In the genomic region with DNA sequence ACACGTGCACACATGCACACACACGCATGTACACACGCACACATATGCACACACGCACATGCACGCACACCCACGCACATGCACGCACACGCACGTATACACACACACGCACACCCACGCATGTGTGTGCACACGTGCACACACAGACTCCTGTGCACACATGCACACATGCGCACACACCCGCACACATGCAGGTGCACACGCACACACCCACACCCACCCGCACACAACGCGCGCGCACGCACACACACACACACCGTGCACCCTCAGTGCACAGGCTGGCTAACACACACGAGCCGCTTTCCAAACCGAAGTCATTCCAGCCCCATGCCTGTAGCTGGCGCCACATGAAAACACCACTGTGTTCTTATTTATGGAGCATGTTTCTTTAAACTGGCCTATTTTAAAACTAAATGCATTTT, we compare ENCODE assay signal across 11 cellular contexts. TPM values are rescaled to one million over a fixed set of nuclear protein-coding genes. Genes with fewer than 3 reads are reported as not detected.
A peak's percentile ranks its signal among the peaks of the same experiment; 100 is the strongest.
DNase-seq lines count a peak whose midpoint lies in the region; ATAC-seq and TF ChIP-seq lines count a peak whose summit lies in the region.
"Had no signal": no experiment of that assay in that cellular context is flagged by ENCODE, and none has a peak within 500 bp of the region (broad histone marks: within the 10 kb centered on the region; RNA-seq: fewer than 3 reads in every experiment).

No MANE protein-coding gene starts in this region.

- H3K27me3 ChIP-seq in cardiac muscle cell (peaks cover 32% of the 10 kb centered on the region), upper lobe of right lung (peaks cover 55% of the 10 kb centered on the region)

- no peak for ATAC-seq in Right ventricle myocardium superior (ENCODE audit: poor library complexity)
- no peak for ATAC-seq in upper lobe of right lung

- H3K4me3 ChIP-seq in cardiac muscle cell (no peak overlapping the region), fibroblast of pulmonary artery (replicated peaks; ENCODE audit: low read depth, low read length) (no peak overlapping the region), upper lobe of right lung (no peak overlapping the region)
- H3K4me3 ChIP-seq: uterus had no signal

- H3K9me3 ChIP-seq in cardiac muscle cell (ENCODE audit: low read depth) (no peaks in the 10 kb centered on the region), upper lobe of right lung (no peaks in the 10 kb centered on the region)
- H3K9me3 ChIP-seq: uterus had no signal

- H3K27ac ChIP-seq in cardiac muscle cell (no peak overlapping the region), RWPE1 (peak overlapping the region; percentile 86), upper lobe of right lung (no peak overlapping the region)
- H3K27ac ChIP-seq: uterus had no signal

- DNase-seq in cardiac muscle cell (ENCODE audit: low read depth in 1 of 2, low spot score in 1 of 2): peak in 1 of 2 donors; percentile 54
- no peak for DNase-seq in Right ventricle myocardium superior
- peak; percentile 13 for DNase-seq in RWPE1 (ENCODE audit: low spot score)
- peak; percentile 66 for DNase-seq in fibroblast of pulmonary artery (ENCODE audit: low read depth)
- DNase-seq in upper lobe of right lung: no peak
- no peak for DNase-seq in HEK293T (ENCODE audit: extremely low spot score)
- DNase-seq in T1000 (lab: John Stamatoyannopoulos, UW): no peak
- DNase-seq in ecto neural progenitor cell (ENCODE audit: low spot score): no peak
- DNase-seq: activated T-cell treated with anti-CD3 and anti-CD28 coated beads, Interleukin-2, amount 50 U/mL, for 4 hours; NCI-H1048; uterus had no signal

- TF ChIP-seq CTCF in cardiac muscle cell (IDR thresholded peaks at IDR 0.05; ENCODE audit: low read depth, low read length): peak; percentile 61
- peak; percentile 52 for TF ChIP-seq CTCF in RWPE1 (conservative IDR thresholded peaks at IDR 0.05; ENCODE audit: low read depth)
- peak; percentile 71 for TF ChIP-seq CTCF in fibroblast of pulmonary artery (IDR thresholded peaks at IDR 0.05; ENCODE audit: low read length, missing control alignments)
- TF ChIP-seq CTCF in upper lobe of right lung (IDR thresholded peaks at IDR 0.05): peak; percentile 10

- no peaks in the 10 kb centered on the region for H3K36me3 ChIP-seq in cardiac muscle cell
- no peaks in the 10 kb centered on the region for H3K36me3 ChIP-seq in upper lobe of right lung
- H3K36me3 ChIP-seq: uterus had no signal

- CTCF ChIA-PET in RWPE1 (lab: Yijun Ruan, JAX) (interaction anchor here (0.6 to 1.5 kb wide), 3 partner anchors 8 to 130 kb away, joined by 3 to 4 read pairs (median 4); no protein-coding TSS in a partner anchor), HEK293T (lab: Yijun Ruan, JAX) (interaction anchor here (0.9 to 1.5 kb wide), 3 partner anchors 9 to 101 kb away, joined by 3 to 4 read pairs (median 3); no protein-coding TSS in a partner anchor)

- H3K4me1 ChIP-seq in cardiac muscle cell (ENCODE audit: low read depth) (no peaks in the 10 kb centered on the region), upper lobe of right lung (peaks cover 3% of the 10 kb centered on the region)
- H3K4me1 ChIP-seq: uterus had no signal

- intact Hi-C loops in Right ventricle myocardium superior (cut with DNase I) (no loop called here), upper lobe of right lung (cut with DNase I) (no loop called here)

- POLR2A ChIA-PET in RWPE1 (lab: Yijun Ruan, JAX; ENCODE audit: low non-redundant PET) (no interaction called here), HEK293T (lab: Yijun Ruan, JAX) (interaction anchor here (1.0 to 1.3 kb wide), 2 partner anchors 9 kb away, joined by 4 read pairs; no protein-coding TSS in a partner anchor)

TF ChIP-seq in HEK293T, 16 proteins besides CTCF, POLR2A, EP300 and RAD21:
- TF ChIP-seq FOXK2 (IDR thresholded peaks at IDR 0.05): no peak
- TF ChIP-seq, protein P1, sequence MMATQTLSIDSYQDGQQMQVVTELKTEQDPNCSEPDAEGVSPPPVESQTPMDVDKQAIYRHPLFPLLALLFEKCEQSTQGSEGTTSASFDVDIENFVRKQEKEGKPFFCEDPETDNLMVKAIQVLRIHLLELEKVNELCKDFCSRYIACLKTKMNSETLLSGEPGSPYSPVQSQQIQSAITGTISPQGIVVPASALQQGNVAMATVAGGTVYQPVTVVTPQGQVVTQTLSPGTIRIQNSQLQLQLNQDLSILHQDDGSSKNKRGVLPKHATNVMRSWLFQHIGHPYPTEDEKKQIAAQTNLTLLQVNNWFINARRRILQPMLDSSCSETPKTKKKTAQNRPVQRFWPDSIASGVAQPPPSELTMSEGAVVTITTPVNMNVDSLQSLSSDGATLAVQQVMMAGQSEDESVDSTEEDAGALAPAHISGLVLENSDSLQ (IDR thresholded peaks at IDR 0.05): no peak
- TF ChIP-seq BHLHE40 (IDR thresholded peaks at IDR 0.05; ENCODE audit: borderline replicate concordance): no peak
- TF ChIP-seq ELF4 (IDR thresholded peaks at IDR 0.05): no peak
- TF ChIP-seq L3MBTL2 (conservative IDR thresholded peaks at IDR 0.05): no peak
- no peak for TF ChIP-seq HDGF (IDR thresholded peaks at IDR 0.05; ENCODE audit: borderline replicate concordance)
- TF ChIP-seq TARDBP (IDR thresholded peaks at IDR 0.05): no peak
- no peak for TF ChIP-seq NFRKB (IDR thresholded peaks at IDR 0.05)
- no peak for TF ChIP-seq CTBP1 (IDR thresholded peaks at IDR 0.05; ENCODE audit: borderline replicate concordance)
- no peak for TF ChIP-seq SUZ12 (IDR thresholded peaks at IDR 0.05)
- TF ChIP-seq ARNT (IDR thresholded peaks at IDR 0.05): no peak
- TF ChIP-seq LEF1 (IDR thresholded peaks at IDR 0.05; ENCODE audit: borderline replicate concordance): no peak

RNA-seq across cellular contexts. Expression of a gene that starts 45.3 kb away (rescaled TPM):
- total RNA-seq in cardiac muscle cell (0.18 and 0.42 TPM in 2 replicates), Right ventricle myocardium superior (not detected), upper lobe of right lung (1.6 TPM)
- 0.45 TPM in 2 replicates for polyA plus RNA-seq in cardiac muscle cell

Comparison
In these comparisons a context has a peak if more than half of its experiments do, and no peak if none do; other contexts are left out.
1. DNase-seq: peak in RWPE1 (single experiment) and fibroblast of pulmonary artery (single experiment); none in Right ventricle myocardium superior (single experiment), upper lobe of right lung (single experiment), HEK293T (single experiment), T1000 (single experiment) and ecto neural progenitor cell (single experiment).
2. CTCF ChIP-seq: peak in every context shown above with its lines; median percentile 71 in fibroblast of pulmonary artery; 61 in cardiac muscle cell; 52 in RWPE1; 10 in upper lobe of right lung.